Comparison of ENCODE assay signal across 17 cellular contexts in genomic region chr1:210655511-210655910, GRCh38.
A peak's percentile ranks its signal among the peaks of the same experiment; 100 is the strongest.
DNase-seq lines count a peak whose midpoint lies in the region; ATAC-seq, FAIRE-seq and TF ChIP-seq lines count a peak whose summit lies in the region.
"Had no signal": no experiment of that assay in that cellular context is flagged by ENCODE, and none has a peak within 500 bp of the region (broad histone marks: within the 10 kb centered on the region; RNA-seq: fewer than 3 reads in every experiment).

No MANE protein-coding gene starts in this region.

- peak; percentile 4 for DNase-seq in EH (ENCODE audit: low read depth)
- DNase-seq in HS-5 (ENCODE audit: low read depth), result peak; percentile 25
- DNase-seq in astrocyte (ENCODE audit: low read depth), result peak; percentile 20
- DNase-seq in neural progenitor cell (ENCODE audit: low spot score), result no peak
- DNase-seq in NCI-H2196 treated with DMSO at 0.1 percent for 48 hours (lab: John Stamatoyannopoulos, UW; ENCODE audit: unreplicated experiment), result no peak
- no peak for DNase-seq in hepatic stellate cell (ENCODE audit: low spot score)
- DNase-seq: AML-193; Caco-2; CD8-positive, alpha-beta memory T cell; DND-41; GOT3; HCEC 1CT; HFFc6 had no signal

- H3K36me3 ChIP-seq in astrocyte (ENCODE audit: insufficient read depth, low read length) (no peaks in the 10 kb centered on the region), neural progenitor cell (no peaks in the 10 kb centered on the region)
- H3K36me3 ChIP-seq: BLaER1 had no signal

- H3K27ac ChIP-seq in astrocyte (ENCODE audit: low read depth, low read length) (no peak overlapping the region), neural progenitor cell (peak overlapping the region; percentile 46)
- H3K27ac ChIP-seq: BLaER1 had no signal

- H3K9me3 Mint-ChIP-seq in astrocyte (ENCODE audit: unreplicated experiment) (peaks cover 8% of the 10 kb centered on the region), neural progenitor cell (peaks cover 3% of the 10 kb centered on the region)
- H3K9me3 Mint-ChIP-seq: HFFc6 had no signal

- H3K79me2 ChIP-seq in astrocyte (ENCODE audit: insufficient read depth, low read length) (no peaks in the 10 kb centered on the region), neural progenitor cell (ENCODE audit: low read depth) (no peaks in the 10 kb centered on the region)

- no peaks in the 10 kb centered on the region for H3K4me1 ChIP-seq in astrocyte (ENCODE audit: insufficient read depth, low read length)
- H3K4me1 ChIP-seq in neural progenitor cell, result peaks cover 11% of the 10 kb centered on the region
- H3K4me1 ChIP-seq: BLaER1, Caco-2 had no signal

- TF ChIP-seq CTCF in astrocyte (IDR thresholded peaks at IDR 0.05; ENCODE audit: insufficient read depth, low read depth, low read length), result no peak
- TF ChIP-seq CTCF in neural progenitor cell (IDR thresholded peaks at IDR 0.05), result no peak

- H3K4me2 ChIP-seq in astrocyte (ENCODE audit: low read length) (no peak overlapping the region), neural progenitor cell (no peak overlapping the region)
- H3K4me2 ChIP-seq: BLaER1 had no signal

- H3K36me3 Mint-ChIP-seq in astrocyte (ENCODE audit: low read depth, unreplicated experiment), result peaks cover 5% of the 10 kb centered on the region
- H3K36me3 Mint-ChIP-seq in neural progenitor cell, result no peaks in the 10 kb centered on the region

- FAIRE-seq in astrocyte (lab: Jason Lieb, UNC), result no peak
- FAIRE-seq: GM12878, K562 had no signal

- H3K27me3 Mint-ChIP-seq in astrocyte (ENCODE audit: low read depth, unreplicated experiment) (peaks cover 10% of the 10 kb centered on the region), neural progenitor cell (ENCODE audit: insufficient read depth, low read depth) (no peaks in the 10 kb centered on the region)

- H3K4me3 Mint-ChIP-seq in astrocyte (ENCODE audit: unreplicated experiment), result no peak overlapping the region
- no peak overlapping the region for H3K4me3 Mint-ChIP-seq in neural progenitor cell
- H3K4me3 Mint-ChIP-seq: CD8-positive, alpha-beta memory T cell; HFFc6 had no signal

- no peaks in the 10 kb centered on the region for H3F3A ChIP-seq in neural progenitor cell (ENCODE audit: low read depth)

- no peak for ATAC-seq in GM18498 (IDR thresholded peaks at IDR 0.05; ENCODE audit: unreplicated experiment)
- ATAC-seq: K562 had no signal

- H4K20me1 ChIP-seq in astrocyte (ENCODE audit: insufficient read depth, low read length), result no peaks in the 10 kb centered on the region
- no peaks in the 10 kb centered on the region for H4K20me1 ChIP-seq in neural progenitor cell (ENCODE audit: low read depth)
- H4K20me1 ChIP-seq: BLaER1 had no signal

- H3K4me3 ChIP-seq in astrocyte (ENCODE audit: insufficient read depth, low read depth, low read length) (no peak overlapping the region), neural progenitor cell (no peak overlapping the region)
- H3K4me3 ChIP-seq: BLaER1, GM12878, K562 had no signal

- no peaks in the 10 kb centered on the region for H3K4me1 Mint-ChIP-seq in astrocyte (ENCODE audit: low read depth, unreplicated experiment)
- no peaks in the 10 kb centered on the region for H3K4me1 Mint-ChIP-seq in neural progenitor cell
- H3K4me1 Mint-ChIP-seq: CD8-positive, alpha-beta memory T cell had no signal

- peaks cover 3% of the 10 kb centered on the region for H3K9me3 ChIP-seq in astrocyte (ENCODE audit: insufficient read depth, low read depth, low read length)
- H3K9me3 ChIP-seq in neural progenitor cell (ENCODE audit: low read depth), result no peaks in the 10 kb centered on the region
- H3K9me3 ChIP-seq: BLaER1, Caco-2 had no signal

- no peak overlapping the region for H3K27ac Mint-ChIP-seq in astrocyte (ENCODE audit: unreplicated experiment)
- H3K27ac Mint-ChIP-seq in neural progenitor cell, result no peak overlapping the region
- H3K27ac Mint-ChIP-seq: CD8-positive, alpha-beta memory T cell; HFFc6 had no signal

- H2AFZ ChIP-seq in astrocyte (ENCODE audit: low read depth, low read length) (no peak overlapping the region), neural progenitor cell (replicated peaks) (no peak overlapping the region)

- H3K9ac ChIP-seq in astrocyte (ENCODE audit: low read length) (no peak overlapping the region), neural progenitor cell (no peak overlapping the region)
- H3K9ac ChIP-seq: BLaER1 had no signal

- H3K27me3 ChIP-seq in astrocyte (ENCODE audit: insufficient read depth, low read length) (no peaks in the 10 kb centered on the region), neural progenitor cell (no peaks in the 10 kb centered on the region)
- H3K27me3 ChIP-seq: BLaER1 had no signal

Comparison
In these comparisons a context has a peak if more than half of its experiments do, and no peak if none do; other contexts are left out.
1. DNase-seq: peak in EH (single experiment), HS-5 (single experiment) and astrocyte (single experiment); none in neural progenitor cell (single experiment), NCI-H2196 treated with DMSO at 0.1 percent for 48 hours (single experiment) and hepatic stellate cell (single experiment).